ENCODE assay signal across 1 cellular context in the genomic region with DNA sequence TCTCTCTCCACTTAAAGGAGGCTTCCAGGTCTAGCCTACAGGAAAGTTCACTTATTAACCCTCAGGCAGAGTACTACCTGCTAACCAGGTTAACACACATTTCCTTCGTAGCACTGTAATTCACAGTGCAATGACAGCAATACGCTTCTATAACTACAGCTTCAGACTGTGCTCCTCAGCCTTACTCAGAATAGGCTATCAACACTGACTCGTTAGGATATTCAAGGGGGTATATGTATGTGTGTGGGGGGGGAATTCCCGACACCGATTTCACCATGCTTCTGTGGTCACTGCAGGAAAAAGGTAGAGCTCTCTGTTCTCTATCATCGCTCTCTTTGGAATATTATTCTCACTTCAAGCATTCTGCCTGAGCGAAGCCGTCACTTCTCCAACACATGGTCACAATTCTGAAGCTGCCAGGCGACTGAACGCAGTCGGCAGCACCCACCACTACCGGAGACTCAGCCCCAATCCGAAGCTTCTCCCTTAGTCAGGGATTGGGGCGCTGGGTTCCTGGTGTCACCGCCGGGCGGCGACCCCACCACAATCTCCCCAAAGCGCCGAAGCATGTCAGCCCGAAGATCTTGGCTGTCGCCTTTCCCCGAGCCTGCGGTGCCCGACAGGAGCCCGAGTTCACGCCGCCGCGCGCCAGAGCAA.
A peak's percentile ranks its signal among the peaks of the same experiment; 100 is the strongest.
TF ChIP-seq lines count a peak whose summit lies in the region.

No MANE protein-coding gene starts in this region.

TF ChIP-seq in WTC11, 78 proteins besides CTCF, POLR2A, EP300 and RAD21 (continued from another document):
- TF ChIP-seq FOXP4 (CRISPR knock-in tag; IDR thresholded peaks at IDR 0.05) (peak; percentile 52; the same call in 1 of the 2 replicates), ETV6 (CRISPR knock-in tag; IDR thresholded peaks at IDR 0.05) (0 out of 2 replicates have a peak, but pooled peaks have one; percentile 11)
- TF ChIP-seq, protein P1, sequence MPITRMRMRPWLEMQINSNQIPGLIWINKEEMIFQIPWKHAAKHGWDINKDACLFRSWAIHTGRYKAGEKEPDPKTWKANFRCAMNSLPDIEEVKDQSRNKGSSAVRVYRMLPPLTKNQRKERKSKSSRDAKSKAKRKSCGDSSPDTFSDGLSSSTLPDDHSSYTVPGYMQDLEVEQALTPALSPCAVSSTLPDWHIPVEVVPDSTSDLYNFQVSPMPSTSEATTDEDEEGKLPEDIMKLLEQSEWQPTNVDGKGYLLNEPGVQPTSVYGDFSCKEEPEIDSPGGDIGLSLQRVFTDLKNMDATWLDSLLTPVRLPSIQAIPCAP (CRISPR knock-in tag; IDR thresholded peaks at IDR 0.05), result peak; percentile 75; the same call in 1 of the 2 replicates
